ENCODE assay signal across 32 cellular contexts in the genomic region with DNA sequence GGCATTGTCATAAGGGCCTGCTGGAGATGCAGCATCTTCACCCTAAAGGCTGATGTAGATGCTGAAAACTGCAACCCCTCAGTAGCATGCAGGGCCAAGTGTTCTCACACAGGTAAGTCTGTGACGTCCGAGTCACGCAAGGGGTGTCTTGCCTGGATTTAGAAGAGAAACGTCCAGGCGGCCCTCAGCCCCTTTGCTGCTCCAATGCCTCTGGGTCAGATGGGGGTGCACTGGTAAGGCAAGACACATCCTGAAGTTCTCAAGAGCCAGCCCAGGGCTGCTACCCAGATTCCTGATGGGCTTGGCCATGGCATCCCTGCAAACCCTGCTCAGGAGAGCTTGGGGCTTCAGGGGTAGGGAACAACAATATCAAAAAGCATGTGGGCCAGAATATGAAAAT. TPM values are rescaled to one million over a fixed set of nuclear protein-coding genes. Genes with fewer than 3 reads are reported as not detected.
"Had no signal": no experiment of that assay in that cellular context is flagged by ENCODE, and none has a peak within 500 bp of the region (broad histone marks: within the 10 kb centered on the region; RNA-seq: fewer than 3 reads in every experiment).

No MANE protein-coding gene starts in this region.

- DNase-seq: stimulated activated CD4-positive, alpha-beta T cell treated with anti-CD3 and anti-CD28 coated beads, Interleukin-2, amount 100 ng/mL, for 48 hours; stimulated activated CD4-positive, alpha-beta T cell treated with anti-CD3 and anti-CD28 coated beads, Interleukin-4, amount 100 ng/mL, for 1 hour; stimulated activated CD4-positive, alpha-beta T cell treated with anti-CD3 and anti-CD28 coated beads, Interleukin-4, amount 100 ng/mL, for 24 hours; stimulated activated CD4-positive, alpha-beta T cell treated with anti-CD3 and anti-CD28 coated beads, Interleukin-4, amount 100 ng/mL, for 4 hours; stimulated activated CD8-positive, alpha-beta memory T cell treated with anti-CD3 and anti-CD28 coated beads, Interleukin-4, amount 100 ng/mL, for 48 hours; stimulated activated naive B cell treated with anti-CD40 and anti-IgM and Interleukin-4, amounts not matched to agents 10 μg/mL and 1 μg/mL and 100 μg/mL, for 72 hours; stimulated activated naive CD4-positive, alpha-beta T cell; stimulated activated naive CD4-positive, alpha-beta T cell treated with Interleukin-2 at 50 U/mL for 16 hours; stimulated activated naive CD8-positive, alpha-beta T cell treated with anti-CD3 and anti-CD28 coated beads, Interleukin-15, amount 100 ng/mL, for 72 hours; stimulated activated naive CD8-positive, alpha-beta T cell treated with anti-CD3 and anti-CD28 coated beads, Interleukin-15, Interleukin-2, amounts not matched to agents 100 U/mL and 50 U/mL, for 24 hours; stomach; substantia nigra; testis; thyroid gland; tibial artery; transverse colon; trophoblast cell; upper lobe of left lung; upper lobe of right lung; uterus had no signal

- H3K4me1 Mint-ChIP-seq: stimulated activated memory B cell treated with anti-CD40 and anti-IgM and Interleukin-4, amounts not matched to agents 10 μg/mL and 1 μg/mL and 100 μg/mL, for 72 hours; stimulated activated naive CD8-positive, alpha-beta T cell treated with anti-CD3 and anti-CD28 coated beads, Interleukin-15, amount 100 ng/mL, for 72 hours had no signal

- H3K27me3 ChIP-seq: testis, thyroid gland, upper lobe of left lung, vagina had no signal

- H3K9me3 ChIP-seq: stomach, suprapubic skin, testis, thoracic aorta, thyroid gland, tibial artery, tibial nerve, transverse colon, upper lobe of left lung, upper lobe of right lung, uterus, vagina had no signal

- H3K9me3 Mint-ChIP-seq: stimulated activated effector memory CD8-positive, alpha-beta T cell treated with anti-CD3 and anti-CD28 coated beads, Interleukin-12 subunit alpha, Interleukin-12 subunit beta, amount 100 ng/mL, for 72 hours; stimulated activated memory B cell treated with anti-CD40 and anti-IgM and Interleukin-4, amounts not matched to agents 10 μg/mL and 1 μg/mL and 100 μg/mL, for 72 hours; stimulated activated naive B cell treated with anti-CD40 and anti-IgM and Interleukin-4, amounts not matched to agents 10 μg/mL and 1 μg/mL and 100 μg/mL, for 72 hours; stimulated activated naive CD8-positive, alpha-beta T cell treated with anti-CD3 and anti-CD28 coated beads, Interleukin-15, amount 100 ng/mL, for 72 hours; stimulated activated naive CD8-positive, alpha-beta T cell treated with anti-CD3 and anti-CD28 coated beads, Interleukin-15, Interleukin-2, amounts not matched to agents 100 ng/mL and 50 ng/mL, for 24 hours; type B pancreatic cell had no signal

- H3K36me3 ChIP-seq: stomach, suprapubic skin, thoracic aorta, thyroid gland, tibial artery, tibial nerve, transverse colon, upper lobe of left lung, upper lobe of right lung, uterus, vagina had no signal

- H3K36me3 Mint-ChIP-seq: stimulated activated effector memory CD8-positive, alpha-beta T cell treated with anti-CD3 and anti-CD28 coated beads, Interleukin-12 subunit alpha, Interleukin-12 subunit beta, amount 100 ng/mL, for 72 hours; stimulated activated memory B cell treated with anti-CD40 and anti-IgM and Interleukin-4, amounts not matched to agents 10 μg/mL and 1 μg/mL and 100 μg/mL, for 72 hours; stimulated activated naive B cell treated with anti-CD40 and anti-IgM and Interleukin-4, amounts not matched to agents 10 μg/mL and 1 μg/mL and 100 μg/mL, for 72 hours; type B pancreatic cell had no signal

- H3K4me3 Mint-ChIP-seq: stimulated activated effector memory CD8-positive, alpha-beta T cell treated with anti-CD3 and anti-CD28 coated beads, Interleukin-12 subunit alpha, Interleukin-12 subunit beta, amount 100 ng/mL, for 72 hours; stimulated activated memory B cell treated with anti-CD40 and anti-IgM and Interleukin-4, amounts not matched to agents 10 μg/mL and 1 μg/mL and 100 μg/mL, for 72 hours; stimulated activated naive B cell treated with anti-CD40 and anti-IgM and Interleukin-4, amounts not matched to agents 10 μg/mL and 1 μg/mL and 100 μg/mL, for 72 hours; stimulated activated naive CD8-positive, alpha-beta T cell treated with anti-CD3 and anti-CD28 coated beads, Interleukin-15, amount 100 ng/mL, for 72 hours; stimulated activated naive CD8-positive, alpha-beta T cell treated with anti-CD3 and anti-CD28 coated beads, Interleukin-15, Interleukin-2, amounts not matched to agents 100 ng/mL and 50 ng/mL, for 24 hours; type B pancreatic cell had no signal

- H3K4me3 ChIP-seq: stomach, suprapubic skin, testis, thoracic aorta, thyroid gland, tibial artery, tibial nerve, transverse colon, upper lobe of left lung, upper lobe of right lung, uterus, vagina had no signal

- H3K27ac ChIP-seq: stomach, suprapubic skin, testis, thoracic aorta, thyroid gland, tibial artery, tibial nerve, transverse colon, upper lobe of left lung, upper lobe of right lung, uterus, vagina had no signal

- H3K27ac Mint-ChIP-seq: stimulated activated effector memory CD8-positive, alpha-beta T cell treated with anti-CD3 and anti-CD28 coated beads, Interleukin-12 subunit alpha, Interleukin-12 subunit beta, amount 100 ng/mL, for 72 hours; stimulated activated memory B cell treated with anti-CD40 and anti-IgM and Interleukin-4, amounts not matched to agents 10 μg/mL and 1 μg/mL and 100 μg/mL, for 72 hours; stimulated activated naive B cell treated with anti-CD40 and anti-IgM and Interleukin-4, amounts not matched to agents 10 μg/mL and 1 μg/mL and 100 μg/mL, for 72 hours; stimulated activated naive CD8-positive, alpha-beta T cell treated with anti-CD3 and anti-CD28 coated beads, Interleukin-15, amount 100 ng/mL, for 72 hours; stimulated activated naive CD8-positive, alpha-beta T cell treated with anti-CD3 and anti-CD28 coated beads, Interleukin-15, Interleukin-2, amounts not matched to agents 100 ng/mL and 50 ng/mL, for 24 hours; type B pancreatic cell had no signal

- ATAC-seq: stimulated activated effector memory CD8-positive, alpha-beta T cell treated with anti-CD3 and anti-CD28 coated beads, Interleukin-12 subunit alpha, Interleukin-12 subunit beta, amount 100 ng/mL, for 72 hours; stimulated activated memory B cell treated with anti-CD40 and anti-IgM and Interleukin-4, amounts not matched to agents 10 μg/mL and 1 μg/mL and 100 μg/mL, for 72 hours; stimulated activated naive CD8-positive, alpha-beta T cell treated with anti-CD3 and anti-CD28 coated beads, Interleukin-15, amount 100 ng/mL, for 72 hours; stimulated activated naive CD8-positive, alpha-beta T cell treated with anti-CD3 and anti-CD28 coated beads, Interleukin-15, Interleukin-2, amounts not matched to agents 100 U/mL and 50 U/mL, for 24 hours; upper lobe of right lung had no signal

- H3K4me1 ChIP-seq: stomach, suprapubic skin, testis, tibial artery, tibial nerve, transverse colon, upper lobe of left lung, upper lobe of right lung, uterus, vagina had no signal

RNA-seq across cellular contexts. Expression of gene ONECUT1, which starts 25.4 kb away (rescaled TPM):
- total RNA-seq: subcutaneous adipose tissue, temporal lobe, thyroid gland, upper lobe of right lung, ureter, uterus, vagina had no signal
- polyA plus RNA-seq: stomach, urinary bladder had no signal
